In genomic region chr11:57313071-57313787, GRCh38 we compare ENCODE assay signal across 1 cellular context.
TF ChIP-seq lines count a peak whose summit lies in the region.

No MANE protein-coding gene starts in this region.

TF ChIP-seq in K562, 482 proteins besides CTCF, POLR2A, EP300 and RAD21:
- peak; percentile 50; the same call in 1 of the 2 replicates for TF ChIP-seq L3MBTL2 (IDR thresholded peaks at IDR 0.05)
- 0 out of 2 replicates have a peak, but pooled peaks have one; percentile 32 for TF ChIP-seq ZFX (CRISPR knock-in tag; IDR thresholded peaks at IDR 0.05)
- TF ChIP-seq, protein P1, sequence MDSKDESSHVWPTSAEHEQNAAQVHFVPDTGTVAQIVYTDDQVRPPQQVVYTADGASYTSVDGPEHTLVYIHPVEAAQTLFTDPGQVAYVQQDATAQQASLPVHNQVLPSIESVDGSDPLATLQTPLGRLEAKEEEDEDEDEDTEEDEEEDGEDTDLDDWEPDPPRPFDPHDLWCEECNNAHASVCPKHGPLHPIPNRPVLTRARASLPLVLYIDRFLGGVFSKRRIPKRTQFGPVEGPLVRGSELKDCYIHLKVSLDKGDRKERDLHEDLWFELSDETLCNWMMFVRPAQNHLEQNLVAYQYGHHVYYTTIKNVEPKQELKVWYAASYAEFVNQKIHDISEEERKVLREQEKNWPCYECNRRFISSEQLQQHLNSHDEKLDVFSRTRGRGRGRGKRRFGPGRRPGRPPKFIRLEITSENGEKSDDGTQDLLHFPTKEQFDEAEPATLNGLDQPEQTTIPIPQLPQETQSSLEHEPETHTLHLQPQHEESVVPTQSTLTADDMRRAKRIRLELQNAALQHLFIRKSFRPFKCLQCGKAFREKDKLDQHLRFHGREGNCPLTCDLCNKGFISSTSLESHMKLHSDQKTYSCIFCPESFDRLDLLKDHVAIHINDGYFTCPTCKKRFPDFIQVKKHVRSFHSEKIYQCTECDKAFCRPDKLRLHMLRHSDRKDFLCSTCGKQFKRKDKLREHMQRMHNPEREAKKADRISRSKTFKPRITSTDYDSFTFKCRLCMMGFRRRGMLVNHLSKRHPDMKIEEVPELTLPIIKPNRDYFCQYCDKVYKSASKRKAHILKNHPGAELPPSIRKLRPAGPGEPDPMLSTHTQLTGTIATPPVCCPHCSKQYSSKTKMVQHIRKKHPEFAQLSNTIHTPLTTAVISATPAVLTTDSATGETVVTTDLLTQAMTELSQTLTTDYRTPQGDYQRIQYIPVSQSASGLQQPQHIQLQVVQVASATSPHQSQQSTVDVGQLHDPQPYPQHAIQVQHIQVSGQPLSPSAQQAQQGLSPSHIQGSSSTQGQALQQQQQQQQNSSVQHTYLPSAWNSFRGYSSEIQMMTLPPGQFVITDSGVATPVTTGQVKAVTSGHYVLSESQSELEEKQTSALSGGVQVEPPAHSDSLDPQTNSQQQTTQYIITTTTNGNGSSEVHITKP (IDR thresholded peaks at IDR 0.05; ENCODE audit: partially characterized antibody) = peak; percentile 78
- peak in 1 of 2 experiments; percentile 35 for TF ChIP-seq E2F6 (IDR thresholded peaks at IDR 0.05; ENCODE audit: borderline replicate concordance in 1 of 2, extremely low read depth in 1 of 2, insufficient read depth in 1 of 2, insufficient read length in 1 of 2, low read depth in 1 of 2, low read length in 1 of 2, poor library complexity in 1 of 2, severe bottlenecking in 1 of 2)
- TF ChIP-seq HNRNPH1 (optimal IDR thresholded peaks at IDR 0.05; ENCODE audit: low read depth, low read length) = no peak
- TF ChIP-seq RAD51 (IDR thresholded peaks at IDR 0.05; ENCODE audit: borderline replicate concordance, low read depth) = no peak
TF ChIP-seq in K562: peak in this region for 4.
